23 cellular contexts compared by ENCODE assay signal in the genomic region with DNA sequence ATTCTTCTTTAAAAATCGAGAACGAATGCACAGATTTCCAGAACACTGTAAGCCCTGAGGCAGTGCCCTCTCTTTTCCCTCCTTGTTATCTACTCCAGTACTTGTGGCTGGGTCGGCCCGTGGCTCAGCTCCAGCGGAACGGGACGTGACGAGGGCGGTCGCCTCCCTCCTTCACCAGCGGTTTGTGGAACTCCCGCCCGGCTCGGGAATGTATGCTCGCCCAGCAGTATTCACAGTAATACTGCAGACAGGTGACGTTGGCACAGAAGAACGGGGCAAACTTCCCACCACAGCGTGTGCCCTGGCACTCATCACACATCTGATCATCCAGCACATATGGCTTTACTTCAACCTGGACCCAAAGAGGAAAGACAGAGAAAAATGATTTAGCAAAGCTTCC.
"Had no signal": no experiment of that assay in that cellular context is flagged by ENCODE, and none has a peak within 500 bp of the region (broad histone marks: within the 10 kb centered on the region; RNA-seq: fewer than 3 reads in every experiment).

No MANE protein-coding gene starts in this region.

- DNase-seq: activated CD4-positive, alpha-beta T cell treated with anti-CD3 and anti-CD28 coated beads, Interleukin-2, amount 10 ng/mL, durations not matched to agents 24 days and 14 days; activated CD4-positive, CD25-positive, alpha-beta regulatory T cell; activated CD8-positive, alpha-beta memory T cell treated with anti-CD3 and anti-CD28 coated beads, Interleukin-2, amount 50 U/mL, for 48 hours; activated gamma-delta T cell; activated T-cell treated with anti-CD3 and anti-CD28 coated beads, Interleukin-2, amount 50 U/mL, for 72 hours; dermis blood vessel endothelial cell; effector memory CD8-positive, alpha-beta T cell; foreskin melanocyte; immature natural killer cell; left colon; mesendoderm; natural killer cell; right lobe of liver; stimulated activated CD4-positive, alpha-beta T cell treated with anti-CD3 and anti-CD28 coated beads, Interleukin-4, amount 100 ng/mL, for 4 hours; stimulated activated CD8-positive, alpha-beta memory T cell treated with anti-CD3 and anti-CD28 coated beads, Interleukin-4, amount 100 ng/mL, for 48 hours; stimulated activated naive CD8-positive, alpha-beta T cell treated with anti-CD3 and anti-CD28 coated beads, Interleukin-15, Interleukin-2, amounts not matched to agents 100 U/mL and 50 U/mL, for 24 hours had no signal

- H3K27ac Mint-ChIP-seq: activated CD4-positive, alpha-beta T cell treated with anti-CD3 and anti-CD28 coated beads, Interleukin-2, amount 10 ng/mL, durations not matched to agents 24 days and 14 days; activated naive CD8-positive, alpha-beta T cell; activated T-cell treated with anti-CD3 and anti-CD28 coated beads, Interleukin-2, amount 50 U/mL, for 72 hours; effector memory CD8-positive, alpha-beta T cell; immature natural killer cell; natural killer cell; progenitor cell of endocrine pancreas; T-helper 1 cell treated with Interleukin-12 subunit alpha and Interleukin-12 subunit beta and Interleukin-4 antibody, amounts not matched to agents 30 μg/mL and 1 μg/mL, for 36 hours had no signal

- H3K27me3 Mint-ChIP-seq: activated CD4-positive, alpha-beta T cell treated with anti-CD3 and anti-CD28 coated beads, Interleukin-2, amount 10 ng/mL, durations not matched to agents 24 days and 14 days; activated naive CD8-positive, alpha-beta T cell; brain; central memory CD8-positive, alpha-beta T cell; effector memory CD8-positive, alpha-beta T cell; progenitor cell of endocrine pancreas had no signal

- H3K4me3 Mint-ChIP-seq: activated CD4-positive, alpha-beta T cell treated with anti-CD3 and anti-CD28 coated beads, Interleukin-2, amount 10 ng/mL, durations not matched to agents 24 days and 14 days; activated naive CD8-positive, alpha-beta T cell; activated T-cell treated with anti-CD3 and anti-CD28 coated beads, Interleukin-2, amount 50 U/mL, for 72 hours; brain; central memory CD8-positive, alpha-beta T cell; effector memory CD8-positive, alpha-beta T cell; immature natural killer cell; natural killer cell; T-helper 1 cell treated with Interleukin-12 subunit alpha and Interleukin-12 subunit beta and Interleukin-4 antibody, amounts not matched to agents 30 μg/mL and 1 μg/mL, for 36 hours had no signal

- H3K36me3 Mint-ChIP-seq: natural killer cell had no signal

- H3K27ac ChIP-seq: neutrophil, right lobe of liver had no signal

- H3K4me2 ChIP-seq: smooth muscle cell had no signal

- H3K9me3 Mint-ChIP-seq: activated CD4-positive, alpha-beta T cell treated with anti-CD3 and anti-CD28 coated beads, Interleukin-2, amount 10 ng/mL, durations not matched to agents 24 days and 14 days; activated T-cell treated with anti-CD3 and anti-CD28 coated beads, Interleukin-2, amount 50 U/mL, for 72 hours; brain; central memory CD8-positive, alpha-beta T cell; effector memory CD8-positive, alpha-beta T cell; immature natural killer cell; natural killer cell; T-helper 1 cell treated with Interleukin-12 subunit alpha and Interleukin-12 subunit beta and Interleukin-4 antibody, amounts not matched to agents 30 μg/mL and 1 μg/mL, for 36 hours had no signal

- H3K27me3 ChIP-seq: neutrophil, right lobe of liver had no signal

- H3K9me3 ChIP-seq: neutrophil, right lobe of liver had no signal

- H3K4me3 ChIP-seq: right lobe of liver, smooth muscle cell had no signal

- H3K4me1 Mint-ChIP-seq: brain had no signal

- ATAC-seq: activated T-cell treated with anti-CD3 and anti-CD28 coated beads, Interleukin-2, amount 50 U/mL, for 72 hours; effector memory CD8-positive, alpha-beta T cell; left colon; natural killer cell; stimulated activated naive CD8-positive, alpha-beta T cell treated with anti-CD3 and anti-CD28 coated beads, Interleukin-15, Interleukin-2, amounts not matched to agents 100 U/mL and 50 U/mL, for 24 hours had no signal
